In the genomic region with DNA sequence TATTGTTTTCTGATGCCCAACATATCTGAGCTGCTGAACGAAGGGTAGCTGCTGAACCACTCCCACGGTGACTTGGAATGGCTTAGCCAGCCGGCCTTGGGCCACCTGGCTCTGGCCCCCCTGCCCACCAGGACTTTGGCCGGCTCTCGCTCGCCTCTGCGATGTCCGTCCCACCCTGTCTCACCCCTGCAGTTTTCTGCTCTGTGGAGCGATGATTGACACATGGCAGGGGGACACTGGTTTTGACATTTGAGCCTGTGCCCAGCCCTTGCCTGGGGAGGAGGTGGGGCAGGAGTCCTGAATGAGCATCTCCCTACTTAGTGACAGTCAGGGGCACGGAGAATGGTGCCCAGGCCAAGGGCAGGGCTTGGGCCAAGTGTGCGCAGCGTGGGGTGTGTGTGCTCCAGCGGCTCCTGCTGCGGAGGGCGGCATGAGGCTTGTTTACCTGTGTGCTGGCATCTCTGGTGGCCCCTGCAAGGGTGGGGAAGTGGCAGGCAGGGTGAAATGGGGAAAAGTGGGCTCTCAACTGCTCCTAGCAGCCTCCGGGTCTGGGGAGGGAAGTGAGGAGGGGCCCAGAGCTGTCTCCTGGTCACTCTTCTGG, we compare ENCODE assay signal across 1 cellular context.
A peak's percentile ranks its signal among the peaks of the same experiment; 100 is the strongest.
TF ChIP-seq lines count a peak whose summit lies in the region.

No MANE protein-coding gene starts in this region.

TF ChIP-seq in K562, 482 proteins besides CTCF, POLR2A, EP300 and RAD21:
- no peak for TF ChIP-seq L3MBTL2 (IDR thresholded peaks at IDR 0.05)
- TF ChIP-seq, protein P1, sequence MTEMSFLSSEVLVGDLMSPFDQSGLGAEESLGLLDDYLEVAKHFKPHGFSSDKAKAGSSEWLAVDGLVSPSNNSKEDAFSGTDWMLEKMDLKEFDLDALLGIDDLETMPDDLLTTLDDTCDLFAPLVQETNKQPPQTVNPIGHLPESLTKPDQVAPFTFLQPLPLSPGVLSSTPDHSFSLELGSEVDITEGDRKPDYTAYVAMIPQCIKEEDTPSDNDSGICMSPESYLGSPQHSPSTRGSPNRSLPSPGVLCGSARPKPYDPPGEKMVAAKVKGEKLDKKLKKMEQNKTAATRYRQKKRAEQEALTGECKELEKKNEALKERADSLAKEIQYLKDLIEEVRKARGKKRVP (CRISPR knock-in tag; IDR thresholded peaks at IDR 0.05), result no peak
- TF ChIP-seq, protein P2, sequence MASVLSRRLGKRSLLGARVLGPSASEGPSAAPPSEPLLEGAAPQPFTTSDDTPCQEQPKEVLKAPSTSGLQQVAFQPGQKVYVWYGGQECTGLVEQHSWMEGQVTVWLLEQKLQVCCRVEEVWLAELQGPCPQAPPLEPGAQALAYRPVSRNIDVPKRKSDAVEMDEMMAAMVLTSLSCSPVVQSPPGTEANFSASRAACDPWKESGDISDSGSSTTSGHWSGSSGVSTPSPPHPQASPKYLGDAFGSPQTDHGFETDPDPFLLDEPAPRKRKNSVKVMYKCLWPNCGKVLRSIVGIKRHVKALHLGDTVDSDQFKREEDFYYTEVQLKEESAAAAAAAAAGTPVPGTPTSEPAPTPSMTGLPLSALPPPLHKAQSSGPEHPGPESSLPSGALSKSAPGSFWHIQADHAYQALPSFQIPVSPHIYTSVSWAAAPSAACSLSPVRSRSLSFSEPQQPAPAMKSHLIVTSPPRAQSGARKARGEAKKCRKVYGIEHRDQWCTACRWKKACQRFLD (CRISPR knock-in tag; IDR thresholded peaks at IDR 0.05), result 0 out of 2 replicates have a peak, but pooled peaks have one; percentile 48
- 0 out of 2 replicates have a peak, but pooled peaks have one; percentile 42 for TF ChIP-seq ZC3H4 (CRISPR knock-in tag; IDR thresholded peaks at IDR 0.05; ENCODE audit: borderline replicate concordance)
- TF ChIP-seq CBFA2T2 (conservative IDR thresholded peaks at IDR 0.05), result no peak
- TF ChIP-seq, protein P3, sequence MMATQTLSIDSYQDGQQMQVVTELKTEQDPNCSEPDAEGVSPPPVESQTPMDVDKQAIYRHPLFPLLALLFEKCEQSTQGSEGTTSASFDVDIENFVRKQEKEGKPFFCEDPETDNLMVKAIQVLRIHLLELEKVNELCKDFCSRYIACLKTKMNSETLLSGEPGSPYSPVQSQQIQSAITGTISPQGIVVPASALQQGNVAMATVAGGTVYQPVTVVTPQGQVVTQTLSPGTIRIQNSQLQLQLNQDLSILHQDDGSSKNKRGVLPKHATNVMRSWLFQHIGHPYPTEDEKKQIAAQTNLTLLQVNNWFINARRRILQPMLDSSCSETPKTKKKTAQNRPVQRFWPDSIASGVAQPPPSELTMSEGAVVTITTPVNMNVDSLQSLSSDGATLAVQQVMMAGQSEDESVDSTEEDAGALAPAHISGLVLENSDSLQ (IDR thresholded peaks at IDR 0.05), result peak; percentile 66
- TF ChIP-seq HMG20B (CRISPR knock-in tag; IDR thresholded peaks at IDR 0.05), result no peak
- 0 out of 2 replicates have a peak, but pooled peaks have one; percentile 17 for TF ChIP-seq ZBTB17 (CRISPR knock-in tag; IDR thresholded peaks at IDR 0.05)
- TF ChIP-seq MAZ (CRISPR knock-in tag; conservative IDR thresholded peaks at IDR 0.05 in 1 of 2, IDR thresholded peaks at IDR 0.05 in 1 of 2), result 0 out of 4 replicates have a peak, but pooled peaks of 1 of the 2 experiments have one; percentile 13
